In genomic region chr16:12119037-12119436, GRCh38 we compare ENCODE assay signal across 14 cellular contexts.
"Had no signal": no experiment of that assay in that cellular context is flagged by ENCODE, and none has a peak within 500 bp of the region (broad histone marks: within the 10 kb centered on the region; RNA-seq: fewer than 3 reads in every experiment).

No MANE protein-coding gene starts in this region.

- H3K27me3 Mint-ChIP-seq: activated CD8-positive, alpha-beta T cell treated with anti-CD3 and anti-CD28 coated beads for 36 hours; activated naive CD8-positive, alpha-beta T cell treated with anti-CD3 and anti-CD28 coated beads, Interleukin-2, amount 50 U/mL, for 24 hours; natural killer cell treated with Interleukin-12 subunit alpha and Interleukin-12 subunit beta and Interleukin-15 and Interleukin-18, amount 100 ng/mL, for 72 hours; stimulated activated naive CD8-positive, alpha-beta T cell treated with anti-CD3 and anti-CD28 coated beads, Interleukin-15, Interleukin-2, amounts not matched to agents 100 ng/mL and 50 ng/mL, for 24 hours had no signal

- H3K9me3 Mint-ChIP-seq: activated CD8-positive, alpha-beta T cell treated with anti-CD3 and anti-CD28 coated beads for 36 hours; activated T-cell treated with anti-CD3 and anti-CD28 coated beads, Interleukin-2, amount 50 U/mL, for 72 hours; natural killer cell treated with Interleukin-12 subunit alpha and Interleukin-12 subunit beta and Interleukin-15 and Interleukin-18, amount 100 ng/mL, for 72 hours; stimulated activated naive CD8-positive, alpha-beta T cell treated with anti-CD3 and anti-CD28 coated beads, Interleukin-15, Interleukin-2, amounts not matched to agents 100 ng/mL and 50 ng/mL, for 24 hours had no signal

- H3K4me3 Mint-ChIP-seq: activated CD8-positive, alpha-beta T cell treated with anti-CD3 and anti-CD28 coated beads for 36 hours; activated naive CD8-positive, alpha-beta T cell treated with anti-CD3 and anti-CD28 coated beads, Interleukin-2, amount 50 U/mL, for 24 hours; activated T-cell treated with anti-CD3 and anti-CD28 coated beads, Interleukin-2, amount 50 U/mL, for 72 hours; natural killer cell treated with Interleukin-12 subunit alpha and Interleukin-12 subunit beta and Interleukin-15 and Interleukin-18, amount 100 ng/mL, for 72 hours; stimulated activated naive CD8-positive, alpha-beta T cell treated with anti-CD3 and anti-CD28 coated beads, Interleukin-15, Interleukin-2, amounts not matched to agents 100 ng/mL and 50 ng/mL, for 24 hours had no signal

- H3K4me1 Mint-ChIP-seq: activated naive CD8-positive, alpha-beta T cell treated with anti-CD3 and anti-CD28 coated beads, Interleukin-2, amount 50 U/mL, for 24 hours had no signal

- DNase-seq: activated CD8-positive, alpha-beta memory T cell treated with anti-CD3 and anti-CD28 coated beads, Interleukin-2, amount 50 U/mL, for 4 hours; activated CD8-positive, alpha-beta T cell treated with anti-CD3 and anti-CD28 coated beads for 36 hours; activated naive CD8-positive, alpha-beta T cell treated with anti-CD3 and anti-CD28 coated beads, Interleukin-2, amount 50 U/mL, for 24 hours; activated T-cell treated with anti-CD3 and anti-CD28 coated beads, Interleukin-2, amount 50 U/mL, for 72 hours; caudate nucleus; effector CD4-positive, alpha-beta T cell; occipital lobe; stimulated activated CD4-positive, alpha-beta T cell treated with anti-CD3 and anti-CD28 coated beads, Interleukin-4, amount 100 ng/mL, for 1 hour; stimulated activated CD8-positive, alpha-beta memory T cell treated with anti-CD3 and anti-CD28 coated beads, Interleukin-4, amount 100 ng/mL, for 48 hours; T-helper 9 cell had no signal

- H3K27ac Mint-ChIP-seq: activated CD8-positive, alpha-beta T cell treated with anti-CD3 and anti-CD28 coated beads for 36 hours; activated naive CD8-positive, alpha-beta T cell treated with anti-CD3 and anti-CD28 coated beads, Interleukin-2, amount 50 U/mL, for 24 hours; activated T-cell treated with anti-CD3 and anti-CD28 coated beads, Interleukin-2, amount 50 U/mL, for 72 hours; stimulated activated naive CD8-positive, alpha-beta T cell treated with anti-CD3 and anti-CD28 coated beads, Interleukin-15, Interleukin-2, amounts not matched to agents 100 ng/mL and 50 ng/mL, for 24 hours had no signal

- ATAC-seq: activated CD8-positive, alpha-beta T cell treated with anti-CD3 and anti-CD28 coated beads for 36 hours; activated naive CD8-positive, alpha-beta T cell treated with anti-CD3 and anti-CD28 coated beads, Interleukin-2, amount 50 U/mL, for 24 hours; activated T-cell treated with anti-CD3 and anti-CD28 coated beads, Interleukin-2, amount 50 U/mL, for 72 hours had no signal

- H3K36me3 Mint-ChIP-seq: natural killer cell treated with Interleukin-12 subunit alpha and Interleukin-12 subunit beta and Interleukin-15 and Interleukin-18, amount 100 ng/mL, for 72 hours had no signal

- H3K4me3 ChIP-seq: coronary artery, lung had no signal
